18 cellular contexts compared by ENCODE assay signal in genomic region chr7:68199951-68200660, GRCh38.
A peak's percentile ranks its signal among the peaks of the same experiment; 100 is the strongest.
DNase-seq lines count a peak whose midpoint lies in the region; FAIRE-seq and TF ChIP-seq lines count a peak whose summit lies in the region.
"Had no signal": no experiment of that assay in that cellular context is flagged by ENCODE, and none has a peak within 500 bp of the region (broad histone marks: within the 10 kb centered on the region; RNA-seq: fewer than 3 reads in every experiment).

No MANE protein-coding gene starts in this region.

- H3K4me3 ChIP-seq in esophagus muscularis mucosa (no peak overlapping the region), vagina (no peak overlapping the region)
- H3K4me3 ChIP-seq: GM23338 had no signal

- POLR2A ChIA-PET in activated CD4-positive, alpha-beta memory T cell treated with anti-CD3 and anti-CD28 coated beads for 36 hours (lab: Charles Lee) = no interaction called here

- H3K27ac Mint-ChIP-seq in nephron progenitor cell = peak overlapping the region; percentile 31
- H3K27ac Mint-ChIP-seq in activated CD4-positive, alpha-beta memory T cell treated with anti-CD3 and anti-CD28 coated beads for 36 hours = no peak overlapping the region
- H3K27ac Mint-ChIP-seq: B cell; CD4-positive, alpha-beta T cell; GM23338; H9 had no signal

- TF ChIP-seq CTCF in nephron progenitor cell (IDR thresholded peaks at IDR 0.05) (no peak), esophagus muscularis mucosa (IDR thresholded peaks at IDR 0.05) (no peak), vagina (IDR thresholded peaks at IDR 0.05) (no peak)

- no peak overlapping the region for H3K27ac ChIP-seq in esophagus muscularis mucosa (replicated peaks in 1 of 4)
- H3K27ac ChIP-seq in vagina = no peak overlapping the region

- peaks cover 22% of the 10 kb centered on the region for H3K4me1 Mint-ChIP-seq in nephron progenitor cell
- no peaks in the 10 kb centered on the region for H3K4me1 Mint-ChIP-seq in activated CD4-positive, alpha-beta memory T cell treated with anti-CD3 and anti-CD28 coated beads for 36 hours (ENCODE audit: low read depth)
- H3K4me1 Mint-ChIP-seq: B cell, GM23338 had no signal

- intact Hi-C loops in esophagus muscularis mucosa (cut with DNase I) = no loop called here
- intact Hi-C loops in vagina (cut with DNase I) = no loop called here
- intact Hi-C loops in activated CD4-positive, alpha-beta memory T cell treated with anti-CD3 and anti-CD28 coated beads for 36 hours (cut with micrococcal nuclease) = no loop called here

- H3K4me1 ChIP-seq in esophagus muscularis mucosa (no peaks in the 10 kb centered on the region), vagina (no peaks in the 10 kb centered on the region)

- TF ChIP-seq EP300 in esophagus muscularis mucosa (IDR thresholded peaks at IDR 0.05) = no peak

- TF ChIP-seq POLR2A in esophagus muscularis mucosa (IDR thresholded peaks at IDR 0.05; ENCODE audit: low read depth) = no peak
- no peak for TF ChIP-seq POLR2A in vagina (IDR thresholded peaks at IDR 0.05)

- peaks cover 5% of the 10 kb centered on the region for H3K9me3 Mint-ChIP-seq in nephron progenitor cell
- peaks cover 29% of the 10 kb centered on the region for H3K9me3 Mint-ChIP-seq in activated CD4-positive, alpha-beta memory T cell treated with anti-CD3 and anti-CD28 coated beads for 36 hours

- 86% methylated on average over 12 of the region's 12 CpGs for WGBS in esophagus muscularis mucosa

- no peak for FAIRE-seq in HTR-8/SVneo (lab: Jason Lieb, UNC)
- FAIRE-seq: G401.6, GM12891, HepG2 had no signal

- DNase-seq in A172 (ENCODE audit: low spot score) (peak; percentile 97), HTR-8/SVneo (ENCODE audit: insufficient read length, low spot score) (peak; percentile 2), T1000 (lab: John Stamatoyannopoulos, UW) (peak; percentile 30), nephron progenitor cell (no peak), esophagus muscularis mucosa (ENCODE audit: extremely low spot score) (no peak), vagina (ENCODE audit: extremely low spot score in 2 of 2) (no peak)
- no peak for DNase-seq in activated CD4-positive, alpha-beta memory T cell treated with anti-CD3 and anti-CD28 coated beads for 36 hours
- DNase-seq: 8988T; C1 segment of cervical spinal cord; CD4-positive, alpha-beta T cell; DMS79; EL; H9 had no signal

- H3K27me3 Mint-ChIP-seq in nephron progenitor cell (ENCODE audit: low read depth, poor library complexity) = peaks cover 8% of the 10 kb centered on the region
- H3K27me3 Mint-ChIP-seq in activated CD4-positive, alpha-beta memory T cell treated with anti-CD3 and anti-CD28 coated beads for 36 hours = no peaks in the 10 kb centered on the region
- H3K27me3 Mint-ChIP-seq: B cell; CD4-positive, alpha-beta T cell had no signal

- no peaks in the 10 kb centered on the region for H3K36me3 Mint-ChIP-seq in nephron progenitor cell (ENCODE audit: low read depth)
- H3K36me3 Mint-ChIP-seq in activated CD4-positive, alpha-beta memory T cell treated with anti-CD3 and anti-CD28 coated beads for 36 hours = no peaks in the 10 kb centered on the region

- CTCF ChIA-PET in activated CD4-positive, alpha-beta memory T cell treated with anti-CD3 and anti-CD28 coated beads for 36 hours (lab: Charles Lee) = no interaction called here

- H3K9me3 ChIP-seq in esophagus muscularis mucosa = peaks cover 0 to 5% (median 3%) of the 10 kb centered on the region in 4 donors
- no peaks in the 10 kb centered on the region for H3K9me3 ChIP-seq in vagina

- no peaks in the 10 kb centered on the region for H3K36me3 ChIP-seq in esophagus muscularis mucosa
- H3K36me3 ChIP-seq in vagina = no peaks in the 10 kb centered on the region

- H3K4me3 Mint-ChIP-seq in nephron progenitor cell = no peak overlapping the region
- H3K4me3 Mint-ChIP-seq in activated CD4-positive, alpha-beta memory T cell treated with anti-CD3 and anti-CD28 coated beads for 36 hours = no peak overlapping the region
- H3K4me3 Mint-ChIP-seq: B cell; CD4-positive, alpha-beta T cell; GM23338; H9 had no signal

- H3K27me3 ChIP-seq in esophagus muscularis mucosa (no peaks in the 10 kb centered on the region), vagina (no peaks in the 10 kb centered on the region)

Comparison
In these comparisons a context has a peak if more than half of its experiments do, and no peak if none do; other contexts are left out.
1. DNase-seq: peak in A172 (single experiment), HTR-8/SVneo (single experiment) and T1000 (single experiment); none in nephron progenitor cell (single experiment), esophagus muscularis mucosa (single experiment), vagina (0 of 2) and activated CD4-positive, alpha-beta memory T cell treated with anti-CD3 and anti-CD28 coated beads for 36 hours (single experiment).